Comparison of ENCODE assay signal across 23 cellular contexts in genomic region chr3:71318459-71318827, GRCh38.
A peak's percentile ranks its signal among the peaks of the same experiment; 100 is the strongest.
DNase-seq lines count a peak whose midpoint lies in the region; ATAC-seq, FAIRE-seq and TF ChIP-seq lines count a peak whose summit lies in the region.
"Had no signal": no experiment of that assay in that cellular context is flagged by ENCODE, and none has a peak within 500 bp of the region (broad histone marks: within the 10 kb centered on the region; RNA-seq: fewer than 3 reads in every experiment).

No MANE protein-coding gene starts in this region.

- no peak overlapping the region for H3K56ac ChIP-seq in IMR-90 (ENCODE audit: extremely low read depth, insufficient read depth, low read length)

- H2BK15ac ChIP-seq in IMR-90 (ENCODE audit: low read depth, low read length) = no peak overlapping the region; the same call in 2 of the 3 replicates

- no peak overlapping the region for H3K4me3 Mint-ChIP-seq in CD4-positive, CD25-positive, alpha-beta regulatory T cell
- H3K4me3 Mint-ChIP-seq: activated CD4-positive, alpha-beta T cell treated with anti-CD3 and anti-CD28 coated beads, Interleukin-2, amount 10 ng/mL, durations not matched to agents 7 days and 5 days; natural killer cell had no signal

- H3K14ac ChIP-seq in IMR-90 (replicated peaks; ENCODE audit: low read depth, low read length) = no peak overlapping the region

- peaks cover 5 to 53% (median 19%) of the 10 kb centered on the region in 4 donors for H3K4me1 Mint-ChIP-seq in CD4-positive, CD25-positive, alpha-beta regulatory T cell
- H3K4me1 Mint-ChIP-seq: natural killer cell had no signal

- no peak for TF ChIP-seq RAD21 in IMR-90 (IDR thresholded peaks at IDR 0.05; ENCODE audit: low read length)

- in situ Hi-C loops in IMR-90 (cut with MboI; ENCODE audit: low sequenced_read_pairs) = loop anchor here (25.0 kb wide), 1 partner anchor 606 kb away; no protein-coding TSS in a partner anchor

- H3K27me3 ChIP-seq in CD4-positive, CD25-positive, alpha-beta regulatory T cell (ENCODE audit: control insufficient read depth, insufficient read depth, low read length) = no peaks in the 10 kb centered on the region
- H3K27me3 ChIP-seq in IMR-90 (ENCODE audit: control insufficient read depth, insufficient read depth, low read length) = no peaks in the 10 kb centered on the region
- H3K27me3 ChIP-seq in pancreas = no peaks in the 10 kb centered on the region
- H3K27me3 ChIP-seq: adrenal gland, stomach had no signal

- peak overlapping the region; percentile 30; the same call in 1 of the 2 replicates for H3K4me2 ChIP-seq in IMR-90 (ENCODE audit: low read depth, low read length)
- H3K4me2 ChIP-seq: PC-9 had no signal

- FAIRE-seq in pancreas (lab: Jason Lieb, UNC) = no peak
- FAIRE-seq: bronchial epithelial cell, endothelial cell of umbilical vein, keratinocyte had no signal

- H4K8ac ChIP-seq in IMR-90 (ENCODE audit: low read depth in 2 of 2, low read length in 2 of 2) = no peak overlapping the region

- H3K4me1 ChIP-seq in CD4-positive, CD25-positive, alpha-beta regulatory T cell (ENCODE audit: control insufficient read depth, insufficient read depth, low read length, poor library complexity, severe bottlenecking) = no peaks in the 10 kb centered on the region
- peaks cover 9% of the 10 kb centered on the region for H3K4me1 ChIP-seq in IMR-90 (ENCODE audit: control insufficient read depth, insufficient read depth, low read length)
- H3K4me1 ChIP-seq in pancreas = peaks cover 4 to 20% (median 11%) of the 10 kb centered on the region in 3 donors

- H3K36me3 Mint-ChIP-seq in CD4-positive, CD25-positive, alpha-beta regulatory T cell = peaks cover 16% of the 10 kb centered on the region
- H3K36me3 Mint-ChIP-seq: natural killer cell had no signal

- H4K91ac ChIP-seq in IMR-90 (ENCODE audit: insufficient read depth, low read depth, low read length) = no peak overlapping the region

- no peak overlapping the region for H3K9ac ChIP-seq in IMR-90 (ENCODE audit: low read depth, low read length)

- no peak for TF ChIP-seq POLR2A in IMR-90 (IDR thresholded peaks at IDR 0.05; ENCODE audit: low read depth, low read length)

- H3K9me3 ChIP-seq in CD4-positive, CD25-positive, alpha-beta regulatory T cell (ENCODE audit: control insufficient read depth in 2 of 2, low read length in 2 of 2) = no peaks in the 10 kb centered on the region
- no peaks in the 10 kb centered on the region for H3K9me3 ChIP-seq in IMR-90 (ENCODE audit: control insufficient read depth, insufficient read depth, low read length)
- no peaks in the 10 kb centered on the region for H3K9me3 ChIP-seq in pancreas
- H3K9me3 ChIP-seq: adrenal gland, stomach had no signal

- peak overlapping the region; percentile 19; the same call in 1 of the 2 replicates for H4K5ac ChIP-seq in IMR-90 (ENCODE audit: low read depth, low read length)

- no peak overlapping the region for H2AK9ac ChIP-seq in IMR-90 (replicated peaks; ENCODE audit: low read depth, low read length, poor library complexity)

- POLR2A ChIA-PET in IMR-90 (lab: Charles Lee; ENCODE audit: unreplicated experiment) = no interaction called here

- H3K27ac Mint-ChIP-seq in CD4-positive, CD25-positive, alpha-beta regulatory T cell = peak overlapping the region in 1 of 3 donors; percentile 28
- H3K27ac Mint-ChIP-seq: activated CD4-positive, alpha-beta T cell treated with anti-CD3 and anti-CD28 coated beads, Interleukin-2, amount 10 ng/mL, durations not matched to agents 7 days and 5 days; natural killer cell had no signal

- no peak for ATAC-seq in CD4-positive, CD25-positive, alpha-beta regulatory T cell (ENCODE audit: low read depth in 2 of 2)
- ATAC-seq in IMR-90 (ENCODE audit: low read depth) = no peak
- peak in 3 of 4 donors; percentile 24 to 49 (median 29) for ATAC-seq in pancreas
- no peak for ATAC-seq in GM21737 (IDR thresholded peaks at IDR 0.05; ENCODE audit: unreplicated experiment)
- ATAC-seq: natural killer cell had no signal

- no peaks in the 10 kb centered on the region for H4K20me1 ChIP-seq in IMR-90 (ENCODE audit: insufficient read depth, low read length)

- BruUV-seq in IMR-90 (replicated peaks; lab: Mats Ljungman, UMichigan) = no TSS peak

- H3K9me3 Mint-ChIP-seq in CD4-positive, CD25-positive, alpha-beta regulatory T cell = no peaks in the 10 kb centered on the region
- H3K9me3 Mint-ChIP-seq: activated CD4-positive, alpha-beta T cell treated with anti-CD3 and anti-CD28 coated beads, Interleukin-2, amount 10 ng/mL, durations not matched to agents 7 days and 5 days; natural killer cell had no signal

- CTCF ChIA-PET in IMR-90 (lab: Yijun Ruan, JAX) = no interaction called here

- no CpG with 5 or more reads among the region's 3 CpGs for WGBS in IMR-90 (ENCODE audit: extremely low coverage in 2 of 2, insufficient read length in 1 of 2), 2 experiments
- 12 to 14% methylated on average over 3 of the region's 3 CpGs for WGBS in pancreas, 2 donors

- no peak overlapping the region; the same call in 1 of the 2 replicates for H3K4ac ChIP-seq in IMR-90 (ENCODE audit: low read depth, low read length)

- no peak overlapping the region for H2BK20ac ChIP-seq in IMR-90 (ENCODE audit: low read depth, low read length)

- intact Hi-C loops in IMR-90 (cut with micrococcal nuclease) = no loop called here
- intact Hi-C loops in pancreas (cut with DNase I) = no loop called here

- H3K18ac ChIP-seq in IMR-90 (ENCODE audit: low read depth, low read length) = peak overlapping the region; percentile 57; the same call in 1 of the 2 replicates

- H2BK120ac ChIP-seq in IMR-90 (ENCODE audit: low read depth, low read length) = peak overlapping the region; percentile 18; the same call in 1 of the 2 replicates

- H3K27ac ChIP-seq in CD4-positive, CD25-positive, alpha-beta regulatory T cell (ENCODE audit: insufficient read depth, low read length, poor library complexity, severe bottlenecking) = peak overlapping the region; percentile 23
- H3K27ac ChIP-seq in IMR-90 (ENCODE audit: insufficient read depth, low read length) (no peak overlapping the region), pancreas (peak overlapping the region in 2 of 4 donors; percentile 12 to 28)
- H3K27ac ChIP-seq: adrenal gland, PC-9 had no signal

- peaks cover 4% of the 10 kb centered on the region for H3K36me3 ChIP-seq in CD4-positive, CD25-positive, alpha-beta regulatory T cell (ENCODE audit: control insufficient read depth, insufficient read depth, low read length)
- H3K36me3 ChIP-seq in IMR-90 (ENCODE audit: control insufficient read depth, insufficient read depth, low read length) (no peaks in the 10 kb centered on the region), pancreas (no peaks in the 10 kb centered on the region)
- H3K36me3 ChIP-seq: adrenal gland, stomach had no signal

- DNase-seq in CD4-positive, CD25-positive, alpha-beta regulatory T cell = no peak
- DNase-seq in IMR-90 = no peak
- peak; percentile 55 for DNase-seq in fibroblast of villous mesenchyme (ENCODE audit: low read depth)
- no peak for DNase-seq in pancreas
- no peak for DNase-seq in hippocampal formation (lab: John Stamatoyannopoulos, UW)
- DNase-seq in activated CD4-positive, alpha-beta T cell treated with anti-CD3 and anti-CD28 coated beads for 1 hour = no peak
- DNase-seq: activated CD4-positive, alpha-beta T cell treated with anti-CD3 and anti-CD28 coated beads, Interleukin-2, amount 10 ng/mL, durations not matched to agents 7 days and 5 days; activated effector memory CD4-positive, alpha-beta T cell treated with Interleukin-2 at 50 U/mL for 16 hours; adrenal gland; EL; natural killer cell; NCI-H1436 treated with DMSO at 0.1 percent for 48 hours; NCI-H774; PC-9; SHP77 treated with DMSO at 0.1 percent for 48 hours; stomach; T-helper 1 cell; trophoblast cell had no signal

- no peak overlapping the region for H2AFZ ChIP-seq in IMR-90 (replicated peaks; ENCODE audit: low read length, poor library complexity)
- H2AFZ ChIP-seq: PC-9 had no signal

- H2BK5ac ChIP-seq in IMR-90 (ENCODE audit: low read depth, low read length, poor library complexity, severe bottlenecking) = no peak overlapping the region

- dilution Hi-C loops in IMR-90 (cut with HindIII; ENCODE audit: low sequenced_read_pairs, unreplicated experiment) = no loop called here

- no peak overlapping the region for H3K23ac ChIP-seq in IMR-90 (ENCODE audit: low read depth, low read length)

- H3K4me3 ChIP-seq in CD4-positive, CD25-positive, alpha-beta regulatory T cell (ENCODE audit: low read depth, low read length) = no peak overlapping the region
- H3K4me3 ChIP-seq in IMR-90 (ENCODE audit: insufficient read depth, low read depth, low read length) = no peak overlapping the region
- H3K4me3 ChIP-seq in fibroblast of villous mesenchyme (ENCODE audit: low read depth, low read length) = no peak overlapping the region
- H3K4me3 ChIP-seq in pancreas = no peak overlapping the region
- H3K4me3 ChIP-seq: adrenal gland, PC-9, skin epidermis, stomach had no signal

- no peak overlapping the region for H2AK5ac ChIP-seq in IMR-90 (ENCODE audit: low read depth, low read length)

- no peak for TF ChIP-seq CTCF in IMR-90 (conservative IDR thresholded peaks at IDR 0.05; ENCODE audit: low read depth, low read length)
- no peak for TF ChIP-seq CTCF in fibroblast of villous mesenchyme (IDR thresholded peaks at IDR 0.05; ENCODE audit: insufficient read depth, low read depth, low read length)
- no peak for TF ChIP-seq CTCF in pancreas (IDR thresholded peaks at IDR 0.05)

- no peaks in the 10 kb centered on the region for H3K27me3 Mint-ChIP-seq in CD4-positive, CD25-positive, alpha-beta regulatory T cell
- H3K27me3 Mint-ChIP-seq: activated CD4-positive, alpha-beta T cell treated with anti-CD3 and anti-CD28 coated beads, Interleukin-2, amount 10 ng/mL, durations not matched to agents 7 days and 5 days had no signal

- H3K9me1 ChIP-seq in IMR-90 (ENCODE audit: insufficient read depth, low read length) = no peaks in the 10 kb centered on the region

- H3K79me1 ChIP-seq in IMR-90 (ENCODE audit: low read depth in 1 of 2, low read length in 2 of 2) = peaks cover 13 to 16% of the 10 kb centered on the region in 2 experiments; a peak in 3 of 4 replicates

TF ChIP-seq in IMR-90, 13 proteins besides CTCF, POLR2A, EP300 and RAD21 (continues in another document):
- TF ChIP-seq CEBPB (IDR thresholded peaks at IDR 0.05; ENCODE audit: low read depth, low read length) = no peak
- TF ChIP-seq, protein P1, sequence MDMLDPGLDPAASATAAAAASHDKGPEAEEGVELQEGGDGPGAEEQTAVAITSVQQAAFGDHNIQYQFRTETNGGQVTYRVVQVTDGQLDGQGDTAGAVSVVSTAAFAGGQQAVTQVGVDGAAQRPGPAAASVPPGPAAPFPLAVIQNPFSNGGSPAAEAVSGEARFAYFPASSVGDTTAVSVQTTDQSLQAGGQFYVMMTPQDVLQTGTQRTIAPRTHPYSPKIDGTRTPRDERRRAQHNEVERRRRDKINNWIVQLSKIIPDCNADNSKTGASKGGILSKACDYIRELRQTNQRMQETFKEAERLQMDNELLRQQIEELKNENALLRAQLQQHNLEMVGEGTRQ (IDR thresholded peaks at IDR 0.05; ENCODE audit: low read depth, low read length) = no peak
- no peak for TF ChIP-seq RCOR1 (IDR thresholded peaks at IDR 0.05; ENCODE audit: insufficient replicate concordance, low read length)
- no peak for TF ChIP-seq NFE2L2 (IDR thresholded peaks at IDR 0.05; ENCODE audit: low read depth, low read length)
- TF ChIP-seq SMC3 (IDR thresholded peaks at IDR 0.05; ENCODE audit: low read depth, low read length) = no peak
- no peak for TF ChIP-seq BHLHE40 (IDR thresholded peaks at IDR 0.05; ENCODE audit: low read depth, low read length)
- TF ChIP-seq MAFK (IDR thresholded peaks at IDR 0.05; ENCODE audit: low read depth, low read length) = no peak

Comparison
In these comparisons a context has a peak if more than half of its experiments do, and no peak if none do; other contexts are left out.
1. ATAC-seq: peak in pancreas (3 of 4); none in CD4-positive, CD25-positive, alpha-beta regulatory T cell (0 of 2), IMR-90 (single experiment) and GM21737 (single experiment).